Comparison of ENCODE assay signal across 30 cellular contexts in the genomic region with DNA sequence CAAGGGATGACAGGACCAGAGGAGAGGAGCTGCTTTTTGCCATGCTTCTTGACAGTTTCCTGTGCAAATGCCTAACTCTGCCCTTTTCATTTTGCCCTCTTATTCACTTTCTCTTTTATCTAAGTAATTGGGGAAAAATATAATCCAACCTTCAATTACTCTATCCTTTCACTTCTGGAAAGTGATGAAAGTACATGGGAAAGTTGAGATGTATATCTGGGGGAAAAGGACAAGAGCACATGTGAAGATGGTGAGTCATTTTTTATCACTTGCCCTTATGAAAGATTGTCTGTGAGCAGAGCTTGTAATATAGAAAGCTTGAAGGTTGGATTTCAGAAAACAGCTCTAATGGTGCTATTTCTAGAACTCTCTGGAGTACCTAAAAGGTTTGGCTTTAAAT.
"Had no signal": no experiment of that assay in that cellular context is flagged by ENCODE, and none has a peak within 500 bp of the region (broad histone marks: within the 10 kb centered on the region; RNA-seq: fewer than 3 reads in every experiment).

No MANE protein-coding gene starts in this region.

- H3K4me3 ChIP-seq: body of pancreas, esophagus muscularis mucosa, gastroesophageal sphincter, heart right ventricle, hepatocyte had no signal

- DNase-seq: activated CD4-positive, alpha-beta memory T cell treated with anti-CD3 and anti-CD28 coated beads for 36 hours; activated CD4-positive, alpha-beta T cell treated with anti-CD3 and anti-CD28 coated beads for 36 hours; activated CD4-positive, alpha-beta T cell treated with anti-CD3 and anti-CD28 coated beads, Interleukin-2, amount 10 ng/mL, durations not matched to agents 24 days and 14 days; activated CD4-positive, CD25-positive, alpha-beta regulatory T cell; activated CD4-positive, CD25-positive, alpha-beta regulatory T cell treated with anti-CD3 and anti-CD28 coated beads, Interleukin-2, amount 50 U/mL, for 72 hours; activated CD8-positive, alpha-beta memory T cell treated with anti-CD3 and anti-CD28 coated beads, Interleukin-2, amount 10 ng/mL, durations not matched to agents 7 days and 5 days; activated CD8-positive, alpha-beta memory T cell treated with anti-CD3 and anti-CD28 coated beads, Interleukin-2, amount 50 U/mL, for 4 hours; activated CD8-positive, alpha-beta T cell treated with anti-CD3 and anti-CD28 coated beads, Interleukin-2, amount 10 ng/mL, durations not matched to agents 7 days and 5 days; activated effector memory CD4-positive, alpha-beta T cell treated with Interleukin-2 at 50 U/mL for 16 hours; activated gamma-delta T cell treated with Interleukin-2 at 50 U/mL for 16 hours; activated naive CD4-positive, alpha-beta T cell treated with anti-CD3 and anti-CD28 coated beads, Interleukin-2, amount 50 U/mL, for 16 hours; activated naive CD4-positive, alpha-beta T cell treated with Interleukin-2 at 50 U/mL for 16 hours; activated T-cell treated with anti-CD3 and anti-CD28 coated beads, Interleukin-2, amount 50 U/mL, for 1 hour; activated T-cell treated with anti-CD3 and anti-CD28 coated beads, Interleukin-2, amount 50 U/mL, for 48 hours; amygdala; aorta; body of pancreas; caudate nucleus; cortex of kidney; dermis blood vessel endothelial cell; effector CD4-positive, alpha-beta T cell; effector memory CD8-positive, alpha-beta T cell; erythroblast; foreskin melanocyte; heart right ventricle; T-helper 2 cell had no signal

- H3K36me3 ChIP-seq: esophagus muscularis mucosa, gastroesophageal sphincter, heart right ventricle had no signal

- H3K27ac ChIP-seq: body of pancreas, esophagus muscularis mucosa, gastroesophageal sphincter, heart right ventricle, hepatocyte had no signal

- H3K9me3 ChIP-seq: body of pancreas, esophagus muscularis mucosa, gastroesophageal sphincter, heart right ventricle had no signal

- H3K4me1 ChIP-seq: body of pancreas, esophagus muscularis mucosa, gastroesophageal sphincter, heart right ventricle had no signal

- ATAC-seq: activated CD4-positive, alpha-beta T cell treated with anti-CD3 and anti-CD28 coated beads for 36 hours; activated CD8-positive, alpha-beta memory T cell treated with anti-CD3 and anti-CD28 coated beads, Interleukin-2, amount 10 ng/mL, durations not matched to agents 7 days and 5 days; activated CD8-positive, alpha-beta T cell treated with anti-CD3 and anti-CD28 coated beads, Interleukin-2, amount 10 ng/mL, durations not matched to agents 7 days and 5 days; activated T-helper 17 cell treated with anti-CD3 and anti-CD28 coated beads, Interleukin-2, amount 50 U/mL, for 72 hours; body of pancreas; effector memory CD8-positive, alpha-beta T cell; gastroesophageal sphincter; heart right ventricle had no signal
